ENCODE assay signal across 28 cellular contexts in genomic region chr4:2277956-2278355, GRCh38.
"Had no signal": no experiment of that assay in that cellular context is flagged by ENCODE, and none has a peak within 500 bp of the region (broad histone marks: within the 10 kb centered on the region; RNA-seq: fewer than 3 reads in every experiment).

No MANE protein-coding gene starts in this region.

- H3K27me3 Mint-ChIP-seq: stimulated activated naive CD8-positive, alpha-beta T cell treated with anti-CD3 and anti-CD28 coated beads, Interleukin-15, amount 100 ng/mL, for 72 hours had no signal

- FAIRE-seq: endothelial cell of umbilical vein, small intestine had no signal

- H3K36me3 Mint-ChIP-seq: memory B cell, neural progenitor cell had no signal

- H3K4me3 ChIP-seq: coronary artery, esophagus muscularis mucosa, gastroesophageal sphincter, heart left ventricle, lung, neural progenitor cell, right lobe of liver, suprapubic skin, transverse colon, upper lobe of right lung, vagina had no signal

- H3K4me1 ChIP-seq: esophagus muscularis mucosa, foreskin keratinocyte, gastroesophageal sphincter, heart left ventricle, neural progenitor cell, parathyroid adenoma, right lobe of liver, suprapubic skin, transverse colon, upper lobe of right lung, vagina had no signal

- H3K9me3 ChIP-seq: esophagus muscularis mucosa, gastroesophageal sphincter, heart left ventricle, right lobe of liver, suprapubic skin, transverse colon, upper lobe of right lung, vagina had no signal

- H3K27ac Mint-ChIP-seq: memory B cell; nephron; neural progenitor cell; progenitor cell of endocrine pancreas; stimulated activated naive CD8-positive, alpha-beta T cell treated with anti-CD3 and anti-CD28 coated beads, Interleukin-15, amount 100 ng/mL, for 72 hours had no signal

- H3K36me3 ChIP-seq: heart left ventricle, neural progenitor cell, right lobe of liver, suprapubic skin, transverse colon, upper lobe of right lung, vagina had no signal

- H3K27ac ChIP-seq: coronary artery, esophagus muscularis mucosa, foreskin keratinocyte, gastroesophageal sphincter, heart left ventricle, neural progenitor cell, parathyroid adenoma, right lobe of liver, suprapubic skin, transverse colon, upper lobe of right lung, vagina had no signal

- H3K4me3 Mint-ChIP-seq: memory B cell; nephron; neural progenitor cell; stimulated activated naive CD8-positive, alpha-beta T cell treated with anti-CD3 and anti-CD28 coated beads, Interleukin-15, amount 100 ng/mL, for 72 hours had no signal

- H3K9me3 Mint-ChIP-seq: memory B cell, nephron, neural progenitor cell had no signal

- ATAC-seq: foreskin keratinocyte; gastroesophageal sphincter; heart left ventricle; right lobe of liver; stimulated activated naive CD8-positive, alpha-beta T cell treated with anti-CD3 and anti-CD28 coated beads, Interleukin-15, amount 100 ng/mL, for 72 hours; upper lobe of right lung had no signal

- H3K9ac ChIP-seq: neural progenitor cell, parathyroid adenoma had no signal

- DNase-seq: dermis blood vessel endothelial cell; effector memory CD4-positive, alpha-beta T cell; foreskin keratinocyte; heart left ventricle; hippocampal formation; islet precursor cell; small intestine; stimulated activated CD4-positive, alpha-beta T cell treated with anti-CD3 and anti-CD28 coated beads, Interleukin-12 subunit alpha, Interleukin-12 subunit beta, amount 100 ng/mL, for 4 hours; stimulated activated CD4-positive, alpha-beta T cell treated with anti-CD3 and anti-CD28 coated beads, Interleukin-1b, Interleukin-23, amount 100 ng/mL, for 48 hours; stimulated activated CD4-positive, alpha-beta T cell treated with anti-CD3 and anti-CD28 coated beads, Interleukin-4, amount 100 ng/mL, for 1 hour; stimulated activated CD8-positive, alpha-beta memory T cell treated with anti-CD3 and anti-CD28 coated beads, Interleukin-4, amount 100 ng/mL, for 48 hours; stimulated activated naive CD4-positive, alpha-beta T cell; stimulated activated naive CD8-positive, alpha-beta T cell treated with anti-CD3 and anti-CD28 coated beads, Interleukin-15, amount 100 ng/mL, for 72 hours; transverse colon; upper lobe of right lung had no signal
